Comparison of ENCODE assay signal across 16 cellular contexts in the genomic region with DNA sequence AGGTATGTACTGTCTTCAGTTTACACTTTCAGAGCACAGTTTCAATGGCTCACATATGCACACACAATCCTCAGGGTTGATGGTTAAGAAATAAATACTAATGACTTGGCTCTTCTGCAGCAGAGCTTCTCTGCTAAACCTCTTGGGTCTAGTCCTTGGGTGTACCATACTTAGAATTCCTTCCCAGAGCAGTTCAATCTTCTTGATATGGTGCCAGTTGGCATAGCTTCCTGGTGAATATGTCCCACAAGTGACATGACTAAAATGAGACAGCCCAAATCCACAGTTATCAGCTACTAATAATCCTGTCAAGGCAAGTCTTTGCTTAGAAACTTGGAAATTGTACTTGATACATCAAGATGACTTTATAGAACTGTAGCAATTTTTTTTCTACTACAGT.
A peak's percentile ranks its signal among the peaks of the same experiment; 100 is the strongest.
DNase-seq lines count a peak whose midpoint lies in the region; ATAC-seq and TF ChIP-seq lines count a peak whose summit lies in the region.
"Had no signal": no experiment of that assay in that cellular context is flagged by ENCODE, and none has a peak within 500 bp of the region (broad histone marks: within the 10 kb centered on the region; RNA-seq: fewer than 3 reads in every experiment).

No MANE protein-coding gene starts in this region.

- H3K27ac Mint-ChIP-seq in HFFc6 = peak overlapping the region; percentile 4; the same call in 1 of the 2 replicates
- H3K27ac Mint-ChIP-seq: activated naive CD8-positive, alpha-beta T cell treated with anti-CD3 and anti-CD28 coated beads, Interleukin-2, amount 50 U/mL, for 24 hours; endodermal cell; mesothelial cell of epicardium; neural progenitor cell had no signal

- no peaks in the 10 kb centered on the region for H3K9me3 Mint-ChIP-seq in HFFc6
- H3K9me3 Mint-ChIP-seq: neural progenitor cell had no signal

- TF ChIP-seq CTCF in AG04449 (IDR thresholded peaks at IDR 0.05; ENCODE audit: insufficient read depth, low read length, missing control alignments) (no peak), HFFc6 (IDR thresholded peaks at IDR 0.05) (no peak)

- DNase-seq in AG04449 (ENCODE audit: low read depth, low spot score) (peak; percentile 65), HFFc6 (peak; percentile 74), astrocyte of the hippocampus (ENCODE audit: low read depth, low spot score) (peak; percentile 83), left cardiac atrium (no peak), MV-4-11 (lab: John Stamatoyannopoulos, UW) (no peak), NCI-H510A treated with DMSO at 0.1 percent for 48 hours (lab: John Stamatoyannopoulos, UW) (no peak)
- no peak for DNase-seq in activated CD4-positive, alpha-beta T cell treated with anti-CD3 and anti-CD28 coated beads, Interleukin-2, amount 50 U/mL, for 4 hours
- DNase-seq: activated naive CD8-positive, alpha-beta T cell treated with anti-CD3 and anti-CD28 coated beads, Interleukin-2, amount 50 U/mL, for 24 hours; endodermal cell; glutamatergic neuron; NCI-H2107; NCI-H82; right cardiac atrium had no signal

- H3K4me3 Mint-ChIP-seq in HFFc6 = peak overlapping the region; percentile 16; the same call in 1 of the 2 replicates
- H3K4me3 Mint-ChIP-seq: activated naive CD8-positive, alpha-beta T cell treated with anti-CD3 and anti-CD28 coated beads, Interleukin-2, amount 50 U/mL, for 24 hours; endodermal cell; mesothelial cell of epicardium; neural progenitor cell had no signal

- intact Hi-C loops in left cardiac atrium (cut with DNase I) = no loop called here

- no peaks in the 10 kb centered on the region for H3K27me3 Mint-ChIP-seq in HFFc6 (ENCODE audit: insufficient read depth)

- H3K4me3 ChIP-seq in AG04449 (ENCODE audit: low read depth, low read length) = no peak overlapping the region
- H3K4me3 ChIP-seq: neural progenitor cell had no signal

- peaks cover 13% of the 10 kb centered on the region for H3K36me3 Mint-ChIP-seq in HFFc6 (ENCODE audit: low read depth)
- H3K36me3 Mint-ChIP-seq: mesothelial cell of epicardium, neural progenitor cell had no signal

- CTCF ChIA-PET in AG04449 (lab: Yijun Ruan, JAX) = interaction anchor here (0.6 kb wide), 1 partner anchor 15 kb away, joined by 3 read pairs; no protein-coding TSS in a partner anchor

- peaks cover 79% of the 10 kb centered on the region for H3K4me1 Mint-ChIP-seq in HFFc6 (ENCODE audit: low read depth)
- H3K4me1 Mint-ChIP-seq: activated naive CD8-positive, alpha-beta T cell treated with anti-CD3 and anti-CD28 coated beads, Interleukin-2, amount 50 U/mL, for 24 hours had no signal

- peak; percentile 65 to 73 for ATAC-seq in left cardiac atrium
- ATAC-seq in GM19351 (IDR thresholded peaks at IDR 0.05; ENCODE audit: unreplicated experiment) = no peak
- ATAC-seq: activated naive CD8-positive, alpha-beta T cell treated with anti-CD3 and anti-CD28 coated beads, Interleukin-2, amount 50 U/mL, for 24 hours had no signal

- POLR2A ChIA-PET in AG04449 (lab: Yijun Ruan, JAX) = no interaction called here

Comparison
In these comparisons a context has a peak if more than half of its experiments do, and no peak if none do; other contexts are left out.
1. DNase-seq: peak in AG04449 (single experiment), HFFc6 (single experiment) and astrocyte of the hippocampus (single experiment); none in left cardiac atrium (single experiment), activated CD4-positive, alpha-beta T cell treated with anti-CD3 and anti-CD28 coated beads, Interleukin-2, amount 50 U/mL, for 4 hours (0 of 2), MV-4-11 (single experiment) and NCI-H510A treated with DMSO at 0.1 percent for 48 hours (single experiment).